ENCODE assay signal across 8 cellular contexts in genomic region chrX:153944140-153944799, GRCh38. TPM values are rescaled to one million over a fixed set of nuclear protein-coding genes. Genes with fewer than 3 reads are reported as not detected.
DNase-seq lines count a peak whose midpoint lies in the region; ATAC-seq and TF ChIP-seq lines count a peak whose summit lies in the region.

Gene RENBP (minus strand): TSS chrX:153944643. CDS start chrX:153944610, 33 bp downstream.

- no peaks in the 10 kb centered on the region for H3K27me3 Mint-ChIP-seq in CD4-positive, alpha-beta T cell
- no peaks in the 10 kb centered on the region for H3K27me3 Mint-ChIP-seq in central memory CD8-positive, alpha-beta T cell

- H3K36me3 Mint-ChIP-seq in CD4-positive, alpha-beta T cell (ENCODE audit: low read depth) = peaks cover 6% of the 10 kb centered on the region
- peaks cover 5% of the 10 kb centered on the region for H3K36me3 Mint-ChIP-seq in central memory CD8-positive, alpha-beta T cell (ENCODE audit: insufficient read depth)

- H3K27me3 ChIP-seq in CD4-positive, alpha-beta T cell (ENCODE audit: control insufficient read depth, insufficient read depth, low read length) = no peaks in the 10 kb centered on the region
- H3K27me3 ChIP-seq in lower lobe of right lung (ENCODE audit: low read depth) = no peaks in the 10 kb centered on the region

- H3K27ac ChIP-seq in CD4-positive, alpha-beta T cell (ENCODE audit: low read depth, low read length) = no peak within 1 kb of the TSS
- H3K27ac ChIP-seq in lower lobe of right lung = peak within 1 kb of the TSS; percentile 62
- H3K27ac ChIP-seq in temporal lobe (ENCODE audit: low read depth, low read length) = peak within 1 kb of the TSS; percentile 84

- peak within 1 kb of the TSS; percentile 86 for H3K4me3 Mint-ChIP-seq in CD4-positive, alpha-beta T cell
- H3K4me3 Mint-ChIP-seq in central memory CD8-positive, alpha-beta T cell = peak within 1 kb of the TSS; percentile 73

- ATAC-seq in CD4-positive, alpha-beta T cell (ENCODE audit: poor library complexity) = peak; percentile 59
- ATAC-seq in central memory CD8-positive, alpha-beta T cell (replicated peaks; ENCODE audit: extremely low read depth, poor library complexity, severe bottlenecking) = no peak
- ATAC-seq in lower lobe of right lung (peak; percentile 62 to 70), HG02885 (IDR thresholded peaks at IDR 0.05; ENCODE audit: poor library complexity, unreplicated experiment) (no peak), GM21717 (IDR thresholded peaks at IDR 0.05; ENCODE audit: unreplicated experiment) (no peak)

- peak within 1 kb of the TSS; percentile 56 for H3K4me3 ChIP-seq in lower lobe of right lung

- intact Hi-C loops in CD4-positive, alpha-beta T cell (cut with DNase I, micrococcal nuclease) = loop anchor here in 1 of 2 experiments (10.0 kb wide), 1 partner anchor 989 kb away; no protein-coding TSS in a partner anchor
- intact Hi-C loops in lower lobe of right lung (cut with DNase I) = no loop called here

- POLR2A ChIA-PET in CD4-positive, alpha-beta T cell (lab: Charles Lee) = interaction anchor here (1.1 to 10.3 kb wide), 5 partner anchors 9 to 33 kb away, joined by 3 to 196 read pairs (median 3); partner anchors contain the start of genes ARHGAP4 and NAA10

- peak within 1 kb of the TSS; percentile 76 for H3K27ac Mint-ChIP-seq in CD4-positive, alpha-beta T cell
- no peak within 1 kb of the TSS for H3K27ac Mint-ChIP-seq in central memory CD8-positive, alpha-beta T cell (ENCODE audit: low read depth)

- TF ChIP-seq CTCF in CD4-positive, alpha-beta T cell (IDR thresholded peaks at IDR 0.05) = no peak
- no peak for TF ChIP-seq CTCF in lower lobe of right lung (IDR thresholded peaks at IDR 0.05)

- H3K4me1 ChIP-seq in lower lobe of right lung = no peaks in the 10 kb centered on the region

- peaks cover 20% of the 10 kb centered on the region for H3K4me1 Mint-ChIP-seq in CD4-positive, alpha-beta T cell (ENCODE audit: low read depth)
- peaks cover 6% of the 10 kb centered on the region for H3K4me1 Mint-ChIP-seq in central memory CD8-positive, alpha-beta T cell

- CTCF ChIA-PET in CD4-positive, alpha-beta T cell (lab: Charles Lee) = interaction anchor here (0.8 to 1.4 kb wide), 3 partner anchors 19 to 180 kb away, joined by 3 to 6 read pairs (median 5); partner anchors contain the start of gene PLXNB3

- peaks cover 7% of the 10 kb centered on the region for H3K36me3 ChIP-seq in lower lobe of right lung

- peak in 6 of 10 experiments; percentile 33 to 55 (median 48) for DNase-seq in CD4-positive, alpha-beta T cell
- DNase-seq in NCI-H82 (lab: John Stamatoyannopoulos, UW) (peak; percentile 73), lower lobe of right lung (peak; percentile 83), cerebellum (ENCODE audit: low spot score) (no peak)
- no peak for DNase-seq in central memory CD8-positive, alpha-beta T cell (ENCODE audit: low spot score in 2 of 2)

- no peaks in the 10 kb centered on the region for H3K9me3 ChIP-seq in CD4-positive, alpha-beta T cell (ENCODE audit: control insufficient read depth, low read length)
- no peaks in the 10 kb centered on the region for H3K9me3 ChIP-seq in lower lobe of right lung

- H3K9me3 Mint-ChIP-seq in CD4-positive, alpha-beta T cell = no peaks in the 10 kb centered on the region
- H3K9me3 Mint-ChIP-seq in central memory CD8-positive, alpha-beta T cell = no peaks in the 10 kb centered on the region

RNA-seq across cellular contexts. Expression of gene RENBP, which starts in this region (rescaled TPM):
- total RNA-seq in CD4-positive, alpha-beta T cell = 1 to 10 TPM; 8.6 to 9.3 TPM
- total RNA-seq in lower lobe of right lung (57.0 TPM), temporal lobe (1.5 TPM), cerebellum (2.6 TPM)

Comparison
In these comparisons a context has a peak if more than half of its experiments do, and no peak if none do; other contexts are left out.
1. ATAC-seq: peak in CD4-positive, alpha-beta T cell (single experiment) and lower lobe of right lung (2 of 2); none in central memory CD8-positive, alpha-beta T cell (single experiment), HG02885 (single experiment) and GM21717 (single experiment).
2. DNase-seq: peak in CD4-positive, alpha-beta T cell (6 of 10), NCI-H82 (single experiment) and lower lobe of right lung (single experiment); none in central memory CD8-positive, alpha-beta T cell (0 of 2) and cerebellum (single experiment).